In the genomic region with DNA sequence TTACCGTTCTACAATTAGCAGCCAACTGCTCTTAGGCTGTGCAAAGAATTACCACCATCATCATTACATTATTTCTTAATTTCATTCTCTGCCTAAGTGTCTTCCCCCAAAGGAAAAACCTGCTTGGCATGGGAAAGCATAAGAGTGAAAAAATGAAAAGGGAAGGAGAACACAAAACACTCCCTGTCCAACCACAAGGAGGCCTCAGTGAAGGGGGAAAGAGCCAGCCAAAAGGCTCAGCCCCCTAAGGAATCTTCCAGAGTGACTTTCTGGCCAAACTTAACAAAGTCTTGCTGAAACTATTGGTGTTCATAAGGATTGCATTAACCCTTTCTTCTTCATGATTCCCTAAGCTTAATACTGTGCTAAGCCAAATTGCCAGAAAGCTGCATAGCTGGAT, we compare ENCODE assay signal across 32 cellular contexts.
A peak's percentile ranks its signal among the peaks of the same experiment; 100 is the strongest.
DNase-seq lines count a peak whose midpoint lies in the region; ATAC-seq and TF ChIP-seq lines count a peak whose summit lies in the region.
"Had no signal": no experiment of that assay in that cellular context is flagged by ENCODE, and none has a peak within 500 bp of the region (broad histone marks: within the 10 kb centered on the region; RNA-seq: fewer than 3 reads in every experiment).

No MANE protein-coding gene starts in this region.

- H3K27me3 ChIP-seq in endodermal cell (ENCODE audit: control insufficient read depth, insufficient read depth, low read length, poor library complexity, severe bottlenecking) (peaks cover 5% of the 10 kb centered on the region), brain microvascular endothelial cell (replicated peaks) (no peaks in the 10 kb centered on the region)
- H3K27me3 ChIP-seq: gastroesophageal sphincter, hepatocyte, SJSA1, stomach, thyroid gland had no signal

- no peaks in the 10 kb centered on the region for H3K9me3 ChIP-seq in endodermal cell (ENCODE audit: control insufficient read depth, low read length)
- H3K9me3 ChIP-seq: gastroesophageal sphincter, HAP-1, SJSA1, thyroid gland had no signal

- H3K27ac Mint-ChIP-seq in endodermal cell: no peak overlapping the region
- H3K27ac Mint-ChIP-seq: activated naive CD8-positive, alpha-beta T cell treated with anti-CD3 and anti-CD28 coated beads, Interleukin-2, amount 50 U/mL, for 24 hours; activated T-cell treated with anti-CD3 and anti-CD28 coated beads, Interleukin-2, amount 50 U/mL, for 24 hours; B cell; mesothelial cell of epicardium; naive thymus-derived CD4-positive, alpha-beta T cell; T-helper 17 cell had no signal

- H3K27ac ChIP-seq in endodermal cell (ENCODE audit: low read depth, low read length): no peak overlapping the region
- no peak overlapping the region for H3K27ac ChIP-seq in brain microvascular endothelial cell
- H3K27ac ChIP-seq: dorsolateral prefrontal cortex, gastroesophageal sphincter, hepatocyte, KMS-11, SJSA1, stomach, thyroid gland had no signal

- no peak for ATAC-seq in HG03095 (IDR thresholded peaks at IDR 0.05; ENCODE audit: unreplicated experiment)
- no peak for ATAC-seq in HG02798 (IDR thresholded peaks at IDR 0.05; ENCODE audit: poor library complexity, unreplicated experiment)
- ATAC-seq: activated naive CD8-positive, alpha-beta T cell treated with anti-CD3 and anti-CD28 coated beads, Interleukin-2, amount 50 U/mL, for 24 hours; gastroesophageal sphincter; left ventricle myocardium superior; naive thymus-derived CD4-positive, alpha-beta T cell; T-helper 17 cell had no signal

- no peaks in the 10 kb centered on the region for H3K4me1 Mint-ChIP-seq in endodermal cell
- H3K4me1 Mint-ChIP-seq: activated naive CD8-positive, alpha-beta T cell treated with anti-CD3 and anti-CD28 coated beads, Interleukin-2, amount 50 U/mL, for 24 hours; B cell; mesothelial cell of epicardium; naive thymus-derived CD4-positive, alpha-beta T cell; T-helper 17 cell had no signal

- H3K36me3 ChIP-seq in endodermal cell (ENCODE audit: control insufficient read depth, insufficient read depth, low read length): no peaks in the 10 kb centered on the region
- H3K36me3 ChIP-seq in brain microvascular endothelial cell (replicated peaks): no peaks in the 10 kb centered on the region
- H3K36me3 ChIP-seq: gastroesophageal sphincter, HAP-1, SJSA1, stomach, thyroid gland had no signal

- in situ Hi-C loops in brain microvascular endothelial cell (cut with HindIII; ENCODE audit: low pct_ligation_motif_present, low sequenced_read_pairs): no loop called here

- H3K4me1 ChIP-seq in endodermal cell (ENCODE audit: control insufficient read depth, insufficient read depth, low read length): no peaks in the 10 kb centered on the region
- H3K4me1 ChIP-seq: gastroesophageal sphincter, HAP-1, SJSA1, stomach, thyroid gland had no signal

- H3K36me3 Mint-ChIP-seq in endodermal cell (ENCODE audit: low read depth): peaks cover 6% of the 10 kb centered on the region
- H3K36me3 Mint-ChIP-seq: mesothelial cell of epicardium; naive thymus-derived CD4-positive, alpha-beta T cell had no signal

- no peak overlapping the region for H3K4me3 ChIP-seq in endodermal cell (ENCODE audit: low read length)
- H3K4me3 ChIP-seq in brain microvascular endothelial cell (ENCODE audit: low read depth, low read length): no peak overlapping the region
- H3K4me3 ChIP-seq: dorsolateral prefrontal cortex, gastroesophageal sphincter, HAP-1, hepatocyte, SJSA1, smooth muscle cell, stomach, thyroid gland had no signal

- DNase-seq in NCI-H82 (lab: John Stamatoyannopoulos, UW) (peak; percentile 25), NCI-H82 treated with DMSO at 0.1 percent for 48 hours (lab: John Stamatoyannopoulos, UW; ENCODE audit: unreplicated experiment) (no peak), NCI-H69 (lab: John Stamatoyannopoulos, UW) (peak; percentile 95), endodermal cell (peak; percentile 43), renal cortical epithelial cell (ENCODE audit: low read depth) (peak; percentile 0), brain microvascular endothelial cell (no peak)
- DNase-seq: activated CD4-positive, alpha-beta T cell treated with anti-CD3 and anti-CD28 coated beads for 4 hours; activated gamma-delta T cell; activated naive CD8-positive, alpha-beta T cell treated with anti-CD3 and anti-CD28 coated beads, Interleukin-2, amount 50 U/mL, for 24 hours; activated T-cell treated with anti-CD3 and anti-CD28 coated beads, Interleukin-2, amount 50 U/mL, for 24 hours; cerebellar nuclear complex; DMS79 treated with DMSO at 0.1 percent for 48 hours; dorsolateral prefrontal cortex; left ventricle myocardium superior; naive thymus-derived CD4-positive, alpha-beta T cell; NCI-H187; NCI-H510A treated with DMSO at 0.1 percent for 48 hours; retina; stimulated activated CD4-positive, alpha-beta T cell treated with anti-CD3 and anti-CD28 coated beads, Interleukin-2, amount 100 ng/mL, for 24 hours; stomach; T-helper 17 cell; thyroid gland had no signal

- TF ChIP-seq CTCF in endodermal cell (conservative IDR thresholded peaks at IDR 0.05) (peak; percentile 74), brain microvascular endothelial cell (IDR thresholded peaks at IDR 0.05; ENCODE audit: low read depth, low read length, missing control alignments) (no peak)

- H3K9me3 Mint-ChIP-seq in endodermal cell: peaks cover 13% of the 10 kb centered on the region
- H3K9me3 Mint-ChIP-seq: activated naive CD8-positive, alpha-beta T cell treated with anti-CD3 and anti-CD28 coated beads, Interleukin-2, amount 50 U/mL, for 24 hours; activated T-cell treated with anti-CD3 and anti-CD28 coated beads, Interleukin-2, amount 50 U/mL, for 24 hours had no signal

- peaks cover 42% of the 10 kb centered on the region for H3K27me3 Mint-ChIP-seq in endodermal cell (ENCODE audit: insufficient read depth)
- H3K27me3 Mint-ChIP-seq: activated naive CD8-positive, alpha-beta T cell treated with anti-CD3 and anti-CD28 coated beads, Interleukin-2, amount 50 U/mL, for 24 hours; B cell; naive thymus-derived CD4-positive, alpha-beta T cell had no signal

- no peak overlapping the region for H3K9ac ChIP-seq in endodermal cell (ENCODE audit: extremely low read depth, low read length, poor library complexity, severe bottlenecking)
- H3K9ac ChIP-seq: KMS-11 had no signal

- no peak overlapping the region for H3K4me3 Mint-ChIP-seq in endodermal cell
- H3K4me3 Mint-ChIP-seq: activated naive CD8-positive, alpha-beta T cell treated with anti-CD3 and anti-CD28 coated beads, Interleukin-2, amount 50 U/mL, for 24 hours; activated T-cell treated with anti-CD3 and anti-CD28 coated beads, Interleukin-2, amount 50 U/mL, for 24 hours; B cell; mesothelial cell of epicardium; naive thymus-derived CD4-positive, alpha-beta T cell; T-helper 17 cell had no signal

- WGBS in endodermal cell (ENCODE audit: insufficient coverage in 1 of 2, insufficient read length in 1 of 2), 2 experiments: 67% methylated on average over 1 of the region's 1 CpG; no CpG with 5 or more reads in 1 of the 2 experiments

Comparison
In these comparisons a context has a peak if more than half of its experiments do, and no peak if none do; other contexts are left out.
1. DNase-seq: peak in NCI-H82 (single experiment), NCI-H69 (single experiment), endodermal cell (single experiment) and renal cortical epithelial cell (single experiment); none in NCI-H82 treated with DMSO at 0.1 percent for 48 hours (single experiment) and brain microvascular endothelial cell (single experiment).